16 cellular contexts compared by ENCODE assay signal in genomic region chr16:69477546-69477945, GRCh38. TPM values are rescaled to one million over a fixed set of nuclear protein-coding genes. Genes with fewer than 3 reads are reported as not detected.
DNase-seq lines count a peak whose midpoint lies in the region; ATAC-seq and TF ChIP-seq lines count a peak whose summit lies in the region.
"Had no signal": no experiment of that assay in that cellular context is flagged by ENCODE, and none has a peak within 500 bp of the region (broad histone marks: within the 10 kb centered on the region; RNA-seq: fewer than 3 reads in every experiment).

No MANE protein-coding gene starts in this region.

- CTCF ChIA-PET in AG04450 (lab: Charles Lee) = interaction anchor here (1.6 kb wide), 1 partner anchor 80 kb away, joined by 7 read pairs; no protein-coding TSS in a partner anchor

- H3K4me3 ChIP-seq in AG04450 (ENCODE audit: low read depth, low read length) = no peak overlapping the region
- H3K4me3 ChIP-seq: dorsolateral prefrontal cortex, gastroesophageal sphincter had no signal

- H3K27ac ChIP-seq in AG04450 (ENCODE audit: low read depth, low read length) = peak overlapping the region; percentile 74
- H3K27ac ChIP-seq: dorsolateral prefrontal cortex had no signal

- no peak overlapping the region for H3K27ac Mint-ChIP-seq in activated T-cell treated with anti-CD3 and anti-CD28 coated beads, Interleukin-2, amount 50 U/mL, for 72 hours

- no peak overlapping the region for H3K4me3 Mint-ChIP-seq in activated T-cell treated with anti-CD3 and anti-CD28 coated beads, Interleukin-2, amount 50 U/mL, for 72 hours

- no peak for TF ChIP-seq CTCF in AG04450 (IDR thresholded peaks at IDR 0.05; ENCODE audit: low read depth, low read length)

- H3K27me3 ChIP-seq in AG04450 (ENCODE audit: control insufficient read depth, insufficient read depth, low read length) = no peaks in the 10 kb centered on the region
- H3K27me3 ChIP-seq: BE2C, dorsolateral prefrontal cortex, gastroesophageal sphincter had no signal

- DNase-seq in AG04450 (ENCODE audit: low read depth, low spot score) (no peak), Kasumi-1 (lab: John Stamatoyannopoulos, UW) (peak; percentile 74 to 86), UCSD-AML1 (lab: John Stamatoyannopoulos, UW; ENCODE audit: unreplicated experiment) (peak; percentile 46), hepatic stellate cell (ENCODE audit: low spot score) (peak; percentile 20), glomerular visceral epithelial cell (ENCODE audit: extremely low spot score) (no peak), NCI-H82 (lab: John Stamatoyannopoulos, UW) (no peak)
- DNase-seq in activated T-cell treated with anti-CD3 and anti-CD28 coated beads, Interleukin-2, amount 50 U/mL, for 72 hours = no peak
- DNase-seq: amygdala; DND-41; dorsolateral prefrontal cortex; NCI-H1436; NCI-H446 treated with DMSO at 0.1 percent for 48 hours; stimulated activated CD4-positive, alpha-beta T cell treated with anti-CD3 and anti-CD28 coated beads, Interleukin-2, amount 100 ng/mL, for 48 hours had no signal

- no peak for ATAC-seq in GM19467 (IDR thresholded peaks at IDR 0.05; ENCODE audit: unreplicated experiment)
- ATAC-seq in activated T-cell treated with anti-CD3 and anti-CD28 coated beads, Interleukin-2, amount 50 U/mL, for 72 hours (replicated peaks in 1 of 2) = no peak
- ATAC-seq: gastroesophageal sphincter had no signal

- H3K36me3 Mint-ChIP-seq in activated T-cell treated with anti-CD3 and anti-CD28 coated beads, Interleukin-2, amount 50 U/mL, for 72 hours (ENCODE audit: insufficient read depth in 2 of 2) = peaks cover 0 to 2% of the 10 kb centered on the region in 2 donors

- H3K9me3 ChIP-seq in AG04450 (ENCODE audit: control insufficient read depth, insufficient read depth, low read length) = no peaks in the 10 kb centered on the region
- H3K9me3 ChIP-seq: BE2C, gastroesophageal sphincter had no signal

- no peaks in the 10 kb centered on the region for H3K27me3 Mint-ChIP-seq in activated T-cell treated with anti-CD3 and anti-CD28 coated beads, Interleukin-2, amount 50 U/mL, for 72 hours (ENCODE audit: low read depth)

- POLR2A ChIA-PET in AG04450 (lab: Yijun Ruan, JAX) = interaction anchor here (0.8 to 1.2 kb wide), 2 partner anchors 82 to 90 kb away, joined by 3 to 5 read pairs; no protein-coding TSS in a partner anchor

- peaks cover 0 to 1% of the 10 kb centered on the region in 2 donors for H3K9me3 Mint-ChIP-seq in activated T-cell treated with anti-CD3 and anti-CD28 coated beads, Interleukin-2, amount 50 U/mL, for 72 hours

- peaks cover 25% of the 10 kb centered on the region for H3K4me1 Mint-ChIP-seq in activated T-cell treated with anti-CD3 and anti-CD28 coated beads, Interleukin-2, amount 50 U/mL, for 72 hours (ENCODE audit: low read depth)

RNA-seq across cellular contexts. Expression of gene CYB5B, which starts 53.1 kb away (rescaled TPM):
- 148 and 155 TPM in 2 replicates for polyA plus RNA-seq in AG04450 (2011; rRNA removed)
- 83.9 and 91.5 TPM in 2 replicates for polyA minus RNA-seq in AG04450 (2011; rRNA and poly(A)+ RNA removed)
- 100 to 1,000 TPM; 176 to 197 TPM for total RNA-seq in activated T-cell treated with anti-CD3 and anti-CD28 coated beads, Interleukin-2, amount 50 U/mL, for 72 hours

Comparison
In these comparisons a context has a peak if more than half of its experiments do, and no peak if none do; other contexts are left out.
1. DNase-seq: peak in Kasumi-1 (2 of 2), UCSD-AML1 (single experiment) and hepatic stellate cell (single experiment); none in AG04450 (single experiment), glomerular visceral epithelial cell (single experiment), NCI-H82 (single experiment) and activated T-cell treated with anti-CD3 and anti-CD28 coated beads, Interleukin-2, amount 50 U/mL, for 72 hours (0 of 2).